8 cellular contexts compared by ENCODE assay signal in genomic region chr4:102390438-102390837, GRCh38. TPM values are rescaled to one million over a fixed set of nuclear protein-coding genes. Genes with fewer than 3 reads are reported as not detected.
DNase-seq lines count a peak whose midpoint lies in the region; ATAC-seq, FAIRE-seq and TF ChIP-seq lines count a peak whose summit lies in the region.

No MANE protein-coding gene starts in this region.

- no peaks in the 10 kb centered on the region for H3K79me2 ChIP-seq in astrocyte (ENCODE audit: insufficient read depth, low read length)

- CTCF ChIA-PET in CD4-positive, alpha-beta T cell (lab: Charles Lee), result no interaction called here

- intact Hi-C loops in CD4-positive, alpha-beta T cell (cut with DNase I, micrococcal nuclease), result no loop called here

- H2AFZ ChIP-seq in astrocyte (ENCODE audit: low read depth, low read length), result no peak overlapping the region

- H3K36me3 ChIP-seq in astrocyte (ENCODE audit: insufficient read depth, low read length) (no peaks in the 10 kb centered on the region), tibial nerve (no peaks in the 10 kb centered on the region)

- no peak for TF ChIP-seq POLR2A in tibial nerve (IDR thresholded peaks at IDR 0.05)

- H3K27ac Mint-ChIP-seq in astrocyte (ENCODE audit: unreplicated experiment), result no peak overlapping the region
- H3K27ac Mint-ChIP-seq in CD4-positive, alpha-beta T cell, result no peak overlapping the region

- no peaks in the 10 kb centered on the region for H4K20me1 ChIP-seq in astrocyte (ENCODE audit: insufficient read depth, low read length)

- peaks cover 3% of the 10 kb centered on the region for H3K4me1 ChIP-seq in astrocyte (ENCODE audit: insufficient read depth, low read length)
- no peaks in the 10 kb centered on the region for H3K4me1 ChIP-seq in tibial nerve

- H3K4me3 ChIP-seq in astrocyte (ENCODE audit: insufficient read depth, low read depth, low read length) (no peak overlapping the region), tibial nerve (no peak overlapping the region)

- DNase-seq in CD1c-positive myeloid dendritic cell (ENCODE audit: extremely low spot score), result peak; percentile 91
- peak; percentile 74 for DNase-seq in astrocyte (ENCODE audit: low read depth)
- DNase-seq in CD4-positive, alpha-beta T cell, result no peak
- no peak for DNase-seq in DMS79 (lab: John Stamatoyannopoulos, UW)
- DNase-seq in tibial nerve (ENCODE audit: low spot score in 2 of 2), result no peak
- no peak for DNase-seq in NCI-H146 treated with DMSO at 0.1 percent for 48 hours (lab: John Stamatoyannopoulos, UW; ENCODE audit: unreplicated experiment)

- no peaks in the 10 kb centered on the region for H3K27me3 Mint-ChIP-seq in astrocyte (ENCODE audit: low read depth, unreplicated experiment)
- H3K27me3 Mint-ChIP-seq in CD4-positive, alpha-beta T cell, result peaks cover 16% of the 10 kb centered on the region

- peak overlapping the region; percentile 34 for H3K4me2 ChIP-seq in astrocyte (ENCODE audit: low read length)

- no peak overlapping the region for H3K4me3 Mint-ChIP-seq in astrocyte (ENCODE audit: unreplicated experiment)
- H3K4me3 Mint-ChIP-seq in CD4-positive, alpha-beta T cell, result no peak overlapping the region

- H3K27ac ChIP-seq in astrocyte (ENCODE audit: low read depth, low read length) (no peak overlapping the region), tibial nerve (no peak overlapping the region)
- no peak overlapping the region for H3K27ac ChIP-seq in CD4-positive, alpha-beta T cell (ENCODE audit: low read depth, low read length)

- peak in 1 of 2 donors; percentile 38 for TF ChIP-seq EP300 in tibial nerve (IDR thresholded peaks at IDR 0.05)

- WGBS in tibial nerve, 2 donors, result 69 to 70% methylated on average over 2 of the region's 2 CpGs

- H3K9ac ChIP-seq in astrocyte (ENCODE audit: low read length), result no peak overlapping the region

- POLR2A ChIA-PET in CD4-positive, alpha-beta T cell (lab: Charles Lee), result no interaction called here

- no peaks in the 10 kb centered on the region for H3K36me3 Mint-ChIP-seq in astrocyte (ENCODE audit: low read depth, unreplicated experiment)
- no peaks in the 10 kb centered on the region for H3K36me3 Mint-ChIP-seq in CD4-positive, alpha-beta T cell (ENCODE audit: low read depth)

- no peaks in the 10 kb centered on the region for H3K9me3 ChIP-seq in astrocyte (ENCODE audit: insufficient read depth, low read depth, low read length)
- no peaks in the 10 kb centered on the region for H3K9me3 ChIP-seq in CD4-positive, alpha-beta T cell (ENCODE audit: control insufficient read depth, low read length)
- no peaks in the 10 kb centered on the region for H3K9me3 ChIP-seq in tibial nerve

- H3K4me1 Mint-ChIP-seq in astrocyte (ENCODE audit: low read depth, unreplicated experiment), result peaks cover 7% of the 10 kb centered on the region
- no peaks in the 10 kb centered on the region for H3K4me1 Mint-ChIP-seq in CD4-positive, alpha-beta T cell (ENCODE audit: low read depth)

- no peak for FAIRE-seq in astrocyte (lab: Jason Lieb, UNC)

- ATAC-seq in GM19397 (IDR thresholded peaks at IDR 0.05; ENCODE audit: unreplicated experiment) (peak; percentile 81), HG03354 (IDR thresholded peaks at IDR 0.05; ENCODE audit: poor library complexity, severe bottlenecking, unreplicated experiment) (peak; percentile 94)
- no peak for ATAC-seq in CD4-positive, alpha-beta T cell (ENCODE audit: poor library complexity)

- TF ChIP-seq CTCF in astrocyte (IDR thresholded peaks at IDR 0.05; ENCODE audit: insufficient read depth, low read depth, low read length) (no peak), tibial nerve (IDR thresholded peaks at IDR 0.05) (no peak)
- TF ChIP-seq CTCF in CD4-positive, alpha-beta T cell (IDR thresholded peaks at IDR 0.05), result no peak

- no peaks in the 10 kb centered on the region for H3K27me3 ChIP-seq in astrocyte (ENCODE audit: insufficient read depth, low read length)
- peaks cover 7% of the 10 kb centered on the region for H3K27me3 ChIP-seq in CD4-positive, alpha-beta T cell (ENCODE audit: control insufficient read depth, insufficient read depth, low read length)
- H3K27me3 ChIP-seq in tibial nerve, result no peaks in the 10 kb centered on the region

- peaks cover 4% of the 10 kb centered on the region for H3K9me3 Mint-ChIP-seq in astrocyte (ENCODE audit: unreplicated experiment)
- H3K9me3 Mint-ChIP-seq in CD4-positive, alpha-beta T cell, result no peaks in the 10 kb centered on the region

RNA-seq across cellular contexts. Expression of gene SLC39A8, which starts 45.2 kb away (rescaled TPM):
- total RNA-seq in astrocyte (5.0 and 5.6 TPM in 2 replicates), tibial nerve (10 to 100 TPM in 1 of 4 donors, 1 to 10 TPM in 3; 4.4 to 27.0 (median 7.9) TPM)
- 10 to 100 TPM; 17.9 to 18.0 TPM for total RNA-seq in CD4-positive, alpha-beta T cell

Comparison
In these comparisons a context has a peak if more than half of its experiments do, and no peak if none do; other contexts are left out.
1. DNase-seq: peak in CD1c-positive myeloid dendritic cell (single experiment) and astrocyte (single experiment); none in CD4-positive, alpha-beta T cell (0 of 10), DMS79 (single experiment), tibial nerve (0 of 2) and NCI-H146 treated with DMSO at 0.1 percent for 48 hours (single experiment).